In genomic region chr2:56344771-56345170, GRCh38 we compare ENCODE assay signal across 24 cellular contexts.
DNase-seq lines count a peak whose midpoint lies in the region; ATAC-seq, FAIRE-seq and TF ChIP-seq lines count a peak whose summit lies in the region.
"Had no signal": no experiment of that assay in that cellular context is flagged by ENCODE, and none has a peak within 500 bp of the region (broad histone marks: within the 10 kb centered on the region; RNA-seq: fewer than 3 reads in every experiment).

No MANE protein-coding gene starts in this region.

- H3K9me2 ChIP-seq in SK-N-SH = no peaks in the 10 kb centered on the region

- H3F3A ChIP-seq in SK-N-SH (replicated peaks; ENCODE audit: insufficient read depth) = peaks cover 8% of the 10 kb centered on the region

- H3K9me1 ChIP-seq in K562 (ENCODE audit: control insufficient read depth, insufficient read depth, low read length) = no peaks in the 10 kb centered on the region

- CTCF ChIA-PET in SK-N-SH (lab: Yijun Ruan, JAX) (no interaction called here), A549 (lab: Yijun Ruan, JAX) (no interaction called here), K562 (lab: Yijun Ruan, JAX; ENCODE audit: low intra/inter-chr PET ratio) (no interaction called here), A673 (lab: Charles Lee) (no interaction called here)

- TF ChIP-seq EP300 in SK-N-SH (IDR thresholded peaks at IDR 0.05; ENCODE audit: borderline replicate concordance in 1 of 2, low read depth in 1 of 2, low read length in 1 of 2) = no peak
- TF ChIP-seq EP300 in A549 (IDR thresholded peaks at IDR 0.05) = no peak
- no peak for TF ChIP-seq EP300 in K562 (IDR thresholded peaks at IDR 0.05; ENCODE audit: low read length)

- in situ Hi-C loops in K562 (cut with MboI) = no loop called here

- FAIRE-seq in A549 (lab: Jason Lieb, UNC) (peak; percentile 43), K562 (lab: Jason Lieb, UNC) (no peak)
- FAIRE-seq: D721Med, GM12878, GM18507, GM19239 had no signal

- no peak overlapping the region for H3K4me3 ChIP-seq in SK-N-SH (ENCODE audit: low read depth in 2 of 2, low read length in 1 of 2)
- no peak overlapping the region for H3K4me3 ChIP-seq in A549
- no peak overlapping the region for H3K4me3 ChIP-seq in K562
- H3K4me3 ChIP-seq in A673 (ENCODE audit: low read depth, low read length, poor library complexity, severe bottlenecking) = no peak overlapping the region
- H3K4me3 ChIP-seq: BLaER1 treated with 17β-estradiol and CSF1 and Interleukin-3, amounts not matched to agents 10 nM and 100 nM; GM12878 had no signal

- H3K9ac ChIP-seq in SK-N-SH (no peak overlapping the region), K562 (ENCODE audit: insufficient read depth in 1 of 2, low read depth in 2 of 2, low read length in 2 of 2) (no peak overlapping the region)
- H3K9ac ChIP-seq: BLaER1 treated with 17β-estradiol and CSF1 and Interleukin-3, amounts not matched to agents 10 nM and 100 nM had no signal

- ATAC-seq in SK-N-SH treated with all-trans-retinoic acid at 6 μM for 48 hours (no peak), A549 (no peak), K562 (no peak), GM18909 (IDR thresholded peaks at IDR 0.05; ENCODE audit: poor library complexity, unreplicated experiment) (no peak)
- ATAC-seq: CD8-positive, alpha-beta T cell; GM12878 had no signal

- H3K9me3 ChIP-seq in SK-N-SH = no peaks in the 10 kb centered on the region
- H3K9me3 ChIP-seq in A549 = no peaks in the 10 kb centered on the region
- H3K9me3 ChIP-seq in K562 (replicated peaks; ENCODE audit: control insufficient read depth, insufficient read depth, low read depth, low read length) = no peaks in the 10 kb centered on the region
- H3K9me3 ChIP-seq in A673 (ENCODE audit: low read depth, low read length, poor library complexity, severe bottlenecking) = no peaks in the 10 kb centered on the region
- H3K9me3 ChIP-seq: BLaER1 treated with 17β-estradiol and CSF1 and Interleukin-3, amounts not matched to agents 10 nM and 100 nM; Caco-2 had no signal

- no peaks in the 10 kb centered on the region for H3K9me3 Mint-ChIP-seq in HFFc6
- no peaks in the 10 kb centered on the region for H3K9me3 Mint-ChIP-seq in T-helper 2 cell treated with Interferon-gamma antibody and Interleukin-4, amounts not matched to agents 5 μg/mL and 100 μg/mL, for 36 hours
- H3K9me3 Mint-ChIP-seq: CD4-positive, alpha-beta T cell; CD8-positive, alpha-beta T cell had no signal

- H3K27me3 ChIP-seq in SK-N-SH (ENCODE audit: insufficient read depth) (no peaks in the 10 kb centered on the region), K562 (ENCODE audit: control insufficient read depth in 2 of 2, insufficient read depth in 2 of 2, low read length in 2 of 2) (no peaks in the 10 kb centered on the region), A673 (replicated peaks; ENCODE audit: insufficient read depth, low read depth, low read length, poor library complexity) (peaks cover 4% of the 10 kb centered on the region)
- H3K27me3 ChIP-seq: BLaER1 treated with 17β-estradiol and CSF1 and Interleukin-3, amounts not matched to agents 10 nM and 100 nM had no signal

- DNase-seq in SK-N-SH = no peak
- DNase-seq in A549 (ENCODE audit: low read depth in 1 of 2, low spot score in 1 of 2) = no peak
- no peak for DNase-seq in HFFc6
- DNase-seq in K562 (ENCODE audit: extremely low read depth in 1 of 4, low spot score in 3 of 4) = no peak
- no peak for DNase-seq in T-helper 2 cell treated with Interferon-gamma antibody and Interleukin-4, amounts not matched to agents 5 μg/mL and 100 μg/mL, for 36 hours (ENCODE audit: low spot score)
- DNase-seq in A673 (ENCODE audit: low spot score) = no peak
- DNase-seq: AML-193; Caco-2; Calu3; CD4-positive, alpha-beta T cell; CD8-positive, alpha-beta T cell; DMS79 treated with DMSO at 0.1 percent for 48 hours; EL; GDM1 had no signal

- H3K27me3 Mint-ChIP-seq in HFFc6 (ENCODE audit: insufficient read depth) = no peaks in the 10 kb centered on the region; the same call in 1 of the 2 replicates
- H3K27me3 Mint-ChIP-seq in T-helper 2 cell treated with Interferon-gamma antibody and Interleukin-4, amounts not matched to agents 5 μg/mL and 100 μg/mL, for 36 hours (ENCODE audit: low read depth) = no peaks in the 10 kb centered on the region
- H3K27me3 Mint-ChIP-seq: B cell; CD4-positive, alpha-beta T cell had no signal

- peaks cover 100% of the 10 kb centered on the region for H3K79me2 ChIP-seq in SK-N-SH (ENCODE audit: insufficient read depth)
- H3K79me2 ChIP-seq in K562 (ENCODE audit: control insufficient read depth, insufficient read depth, low read length) = no peaks in the 10 kb centered on the region

- no peak overlapping the region for H2AFZ ChIP-seq in SK-N-SH (ENCODE audit: low read depth)
- no peak overlapping the region for H2AFZ ChIP-seq in K562 (ENCODE audit: low read depth, low read length)

- no peak for TF ChIP-seq CTCF in SK-N-SH (IDR thresholded peaks at IDR 0.05)
- no peak for TF ChIP-seq CTCF in A549 (IDR thresholded peaks at IDR 0.05)
- TF ChIP-seq CTCF in HFFc6 (IDR thresholded peaks at IDR 0.05) = no peak
- no peak for TF ChIP-seq CTCF in K562 (IDR thresholded peaks at IDR 0.05 in 2 of 3, conservative IDR thresholded peaks at IDR 0.05 in 1 of 3; ENCODE audit: insufficient read depth in 2 of 3, low read depth in 1 of 3, low read length in 3 of 3)
- TF ChIP-seq CTCF in A673 (conservative IDR thresholded peaks at IDR 0.05; ENCODE audit: low read depth, low read length) = no peak

- peaks cover 98% of the 10 kb centered on the region for H3K4me1 Mint-ChIP-seq in HFFc6 (ENCODE audit: low read depth)
- no peaks in the 10 kb centered on the region for H3K4me1 Mint-ChIP-seq in T-helper 2 cell treated with Interferon-gamma antibody and Interleukin-4, amounts not matched to agents 5 μg/mL and 100 μg/mL, for 36 hours (ENCODE audit: low read depth)
- H3K4me1 Mint-ChIP-seq: B cell had no signal

- POLR2A ChIA-PET in SK-N-SH (lab: Yijun Ruan, JAX) (no interaction called here), A549 (lab: Yijun Ruan, JAX) (no interaction called here), K562 (lab: Yijun Ruan, JAX) (no interaction called here), A673 (lab: Charles Lee; ENCODE audit: low non-redundant PET) (no interaction called here)

- H3K27ac Mint-ChIP-seq in HFFc6 = peak overlapping the region; percentile 71
- no peak overlapping the region for H3K27ac Mint-ChIP-seq in T-helper 2 cell treated with Interferon-gamma antibody and Interleukin-4, amounts not matched to agents 5 μg/mL and 100 μg/mL, for 36 hours
- H3K27ac Mint-ChIP-seq: B cell; CD4-positive, alpha-beta T cell; CD8-positive, alpha-beta T cell had no signal

- TF ChIP-seq POLR2A in A549 (IDR thresholded peaks at IDR 0.05; ENCODE audit: low read length) (no peak), K562 (conservative IDR thresholded peaks at IDR 0.05) (no peak)

- peak overlapping the region; percentile 8; the same call in 1 of the 2 replicates for H3K4me2 ChIP-seq in SK-N-SH
- no peak overlapping the region for H3K4me2 ChIP-seq in A549
- H3K4me2 ChIP-seq in K562 (ENCODE audit: insufficient read depth, low read length) = no peak overlapping the region
- H3K4me2 ChIP-seq: BLaER1 treated with 17β-estradiol and CSF1 and Interleukin-3, amounts not matched to agents 10 nM and 100 nM had no signal

- H3K4me1 ChIP-seq in SK-N-SH (ENCODE audit: control insufficient read depth in 1 of 2, insufficient read depth in 2 of 2, low read depth in 1 of 2, low read length in 1 of 2) (peaks cover 0 to 8% of the 10 kb centered on the region in 2 experiments; a peak in 2 of 4 replicates), A549 (no peaks in the 10 kb centered on the region), K562 (replicated peaks in 1 of 2; ENCODE audit: control insufficient read depth in 2 of 2, insufficient read depth in 2 of 2, low read length in 2 of 2) (no peaks in the 10 kb centered on the region), A673 (ENCODE audit: insufficient read depth, low read length, poor library complexity, severe bottlenecking) (no peaks in the 10 kb centered on the region)
- H3K4me1 ChIP-seq: BLaER1 treated with 17β-estradiol and CSF1 and Interleukin-3, amounts not matched to agents 10 nM and 100 nM had no signal

- TF ChIP-seq RAD21 in SK-N-SH (IDR thresholded peaks at IDR 0.05; ENCODE audit: low read length) (no peak), A549 (conservative IDR thresholded peaks at IDR 0.05 in 1 of 2, IDR thresholded peaks at IDR 0.05 in 1 of 2) (no peak), K562 (CRISPR knock-in tag; conservative IDR thresholded peaks at IDR 0.05 in 1 of 2, IDR thresholded peaks at IDR 0.05 in 1 of 2) (no peak)

- peaks cover 23% of the 10 kb centered on the region for H3K36me3 Mint-ChIP-seq in HFFc6 (ENCODE audit: low read depth)
- no peaks in the 10 kb centered on the region for H3K36me3 Mint-ChIP-seq in T-helper 2 cell treated with Interferon-gamma antibody and Interleukin-4, amounts not matched to agents 5 μg/mL and 100 μg/mL, for 36 hours (ENCODE audit: low read depth)
- H3K36me3 Mint-ChIP-seq: CD8-positive, alpha-beta T cell had no signal

- H3K27ac ChIP-seq in SK-N-SH (ENCODE audit: low read depth in 2 of 2, low read length in 1 of 2) = peak overlapping the region in 1 of 2 experiments; percentile 28; a peak in 1 of 4 replicates
- no peak overlapping the region for H3K27ac ChIP-seq in A549
- no peak overlapping the region for H3K27ac ChIP-seq in K562 (ENCODE audit: extremely low read depth, low read depth, low read length)
- no peak overlapping the region for H3K27ac ChIP-seq in A673 (ENCODE audit: low read depth, low read length, poor library complexity, severe bottlenecking)
- H3K27ac ChIP-seq: 22Rv1; BLaER1 treated with 17β-estradiol and CSF1 and Interleukin-3, amounts not matched to agents 10 nM and 100 nM; C4-2B had no signal

- H4K20me1 ChIP-seq in SK-N-SH (ENCODE audit: insufficient read depth) = peaks cover 9% of the 10 kb centered on the region; the same call in 1 of the 2 replicates
- H4K20me1 ChIP-seq in K562 (replicated peaks; ENCODE audit: control insufficient read depth, insufficient read depth, low read length) = no peaks in the 10 kb centered on the region
- H4K20me1 ChIP-seq: BLaER1 treated with 17β-estradiol and CSF1 and Interleukin-3, amounts not matched to agents 10 nM and 100 nM had no signal

- WGBS in SK-N-SH (ENCODE audit: low lambda C conversion rate) = 54% methylated on average over 1 of the region's 1 CpG
- 30% methylated on average over 1 of the region's 1 CpG for WGBS in A549 (ENCODE audit: missing lambda C conversion rate)
- WGBS in K562 (ENCODE audit: insufficient coverage, low coverage, missing lambda C conversion rate) = 6% methylated on average over 1 of the region's 1 CpG

- BruUV-seq in K562 (replicated peaks; lab: Mats Ljungman, UMichigan) (no TSS peak), A673 (replicated peaks; lab: Mats Ljungman, UMichigan) (no TSS peak)

- intact Hi-C loops in K562 (cut with micrococcal nuclease) = no loop called here
- intact Hi-C loops in A673 (cut with micrococcal nuclease; ENCODE audit: unreplicated experiment) = no loop called here

- peak overlapping the region; percentile 23 for H3K4me3 Mint-ChIP-seq in HFFc6
- H3K4me3 Mint-ChIP-seq in T-helper 2 cell treated with Interferon-gamma antibody and Interleukin-4, amounts not matched to agents 5 μg/mL and 100 μg/mL, for 36 hours = no peak overlapping the region
- H3K4me3 Mint-ChIP-seq: B cell; CD4-positive, alpha-beta T cell; CD8-positive, alpha-beta T cell had no signal

- peaks cover 2 to 39% of the 10 kb centered on the region in 2 experiments for H3K36me3 ChIP-seq in SK-N-SH (replicated peaks in 1 of 2; ENCODE audit: control insufficient read depth in 1 of 2, insufficient read depth in 2 of 2, low read length in 1 of 2)
- H3K36me3 ChIP-seq in K562 (ENCODE audit: control insufficient read depth, insufficient read depth, low read length) = no peaks in the 10 kb centered on the region
- no peaks in the 10 kb centered on the region for H3K36me3 ChIP-seq in A673 (ENCODE audit: insufficient read depth, low read length, poor library complexity, severe bottlenecking)
- H3K36me3 ChIP-seq: BLaER1 treated with 17β-estradiol and CSF1 and Interleukin-3, amounts not matched to agents 10 nM and 100 nM had no signal
